ENCODE assay signal across 1 cellular context in genomic region chr2:85728342-85728741, GRCh38.
TF ChIP-seq lines count a peak whose summit lies in the region.

No MANE protein-coding gene starts in this region.

TF ChIP-seq in A549, 52 proteins besides CTCF, POLR2A, EP300 and RAD21 (continued from another document):
- TF ChIP-seq, protein P1, sequence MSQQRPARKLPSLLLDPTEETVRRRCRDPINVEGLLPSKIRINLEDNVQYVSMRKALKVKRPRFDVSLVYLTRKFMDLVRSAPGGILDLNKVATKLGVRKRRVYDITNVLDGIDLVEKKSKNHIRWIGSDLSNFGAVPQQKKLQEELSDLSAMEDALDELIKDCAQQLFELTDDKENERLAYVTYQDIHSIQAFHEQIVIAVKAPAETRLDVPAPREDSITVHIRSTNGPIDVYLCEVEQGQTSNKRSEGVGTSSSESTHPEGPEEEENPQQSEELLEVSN (IDR thresholded peaks at IDR 0.05; ENCODE audit: borderline replicate concordance, low read depth), result no peak
- no peak for TF ChIP-seq EHF (CRISPR knock-in tag; IDR thresholded peaks at IDR 0.05)
- TF ChIP-seq ZFP36 (IDR thresholded peaks at IDR 0.05; ENCODE audit: borderline replicate concordance, partially characterized antibody), result no peak
- no peak for TF ChIP-seq NPAS2 (CRISPR knock-in tag; IDR thresholded peaks at IDR 0.05; ENCODE audit: borderline replicate concordance)
- no peak for TF ChIP-seq SREBF2 (IDR thresholded peaks at IDR 0.05)
- TF ChIP-seq HOXB5 (CRISPR knock-in tag; IDR thresholded peaks at IDR 0.05), result no peak
- no peak for TF ChIP-seq HDAC2 (IDR thresholded peaks at IDR 0.05)
- no peak for TF ChIP-seq ATOH8 (CRISPR knock-in tag; IDR thresholded peaks at IDR 0.05; ENCODE audit: low read depth)
- no peak for TF ChIP-seq REST (IDR thresholded peaks at IDR 0.05)
- no peak for TF ChIP-seq FOSB (CRISPR knock-in tag; IDR thresholded peaks at IDR 0.05)
- TF ChIP-seq CHD2 (IDR thresholded peaks at IDR 0.05; ENCODE audit: low read length, partially characterized antibody), result no peak
- TF ChIP-seq RNF2 (IDR thresholded peaks at IDR 0.05; ENCODE audit: borderline replicate concordance, low read depth), result no peak
- no peak for TF ChIP-seq ESRRA (IDR thresholded peaks at IDR 0.05; ENCODE audit: borderline replicate concordance, low read length)
- no peak for TF ChIP-seq SMC3 (IDR thresholded peaks at IDR 0.05)
